8 cellular contexts compared by ENCODE assay signal in genomic region chr22:36659762-36660509, GRCh38. TPM values are rescaled to one million over a fixed set of nuclear protein-coding genes. Genes with fewer than 3 reads are reported as not detected.
DNase-seq lines count a peak whose midpoint lies in the region; ATAC-seq and TF ChIP-seq lines count a peak whose summit lies in the region.

No MANE protein-coding gene starts in this region.

- no peak for TF ChIP-seq CTCF in BJ (IDR thresholded peaks at IDR 0.05; ENCODE audit: insufficient read depth, low read depth, low read length)
- TF ChIP-seq CTCF in RWPE1 (conservative IDR thresholded peaks at IDR 0.05; ENCODE audit: low read depth): no peak
- TF ChIP-seq CTCF in choroid plexus epithelial cell (conservative IDR thresholded peaks at IDR 0.05; ENCODE audit: low read depth, low read length): no peak
- no peak for TF ChIP-seq CTCF in right lobe of liver (IDR thresholded peaks at IDR 0.05)

- ATAC-seq in right lobe of liver: peak; percentile 81 to 95 (median 92)
- ATAC-seq in HG03159 (IDR thresholded peaks at IDR 0.05; ENCODE audit: unreplicated experiment): no peak

- intact Hi-C loops in right lobe of liver (cut with DNase I): no loop called here

- CTCF ChIA-PET in BJ (lab: Yijun Ruan, JAX) (interaction anchor here (1.3 kb wide), 1 partner anchor 18 kb away, joined by 3 read pairs; no protein-coding TSS in a partner anchor), RWPE1 (lab: Yijun Ruan, JAX) (no interaction called here)

- WGBS in right lobe of liver (ENCODE audit: insufficient coverage, low coverage, low lambda C conversion rate, missing lambda C conversion rate): 17% methylated on average over 6 of the region's 19 CpGs

- no peaks in the 10 kb centered on the region for H3K9me3 ChIP-seq in right lobe of liver

- DNase-seq in BJ (ENCODE audit: low read depth): peak; percentile 46
- peak; percentile 92 for DNase-seq in HS-27A (ENCODE audit: low read depth)
- DNase-seq in RWPE1 (ENCODE audit: low spot score): peak; percentile 81
- peak; percentile 88 for DNase-seq in choroid plexus epithelial cell (ENCODE audit: low read depth)
- DNase-seq in right lobe of liver: peak; percentile 78 to 95 (median 90)
- DNase-seq in stimulated activated CD8-positive, alpha-beta memory T cell treated with anti-CD3 and anti-CD28 coated beads, Interleukin-12 subunit alpha, Interleukin-12 subunit beta, amount 100 ng/mL, for 4 hours (ENCODE audit: low read depth): peak; percentile 7
- no peak for DNase-seq in germinal center (ENCODE audit: low spot score)

- H3K27ac ChIP-seq in RWPE1 (peak overlapping the region; percentile 84), right lobe of liver (no peak overlapping the region)

- H3K4me3 ChIP-seq in BJ (ENCODE audit: low read depth, low read length) (no peak overlapping the region), choroid plexus epithelial cell (ENCODE audit: low read depth, low read length) (no peak overlapping the region), right lobe of liver (no peak overlapping the region)

- H3K36me3 ChIP-seq in BJ (ENCODE audit: control insufficient read depth, insufficient read depth, low read length) (no peaks in the 10 kb centered on the region), right lobe of liver (no peaks in the 10 kb centered on the region)

- no peak for TF ChIP-seq POLR2A in right lobe of liver (IDR thresholded peaks at IDR 0.05)

- POLR2A ChIA-PET in BJ (lab: Charles Lee) (no interaction called here), RWPE1 (lab: Yijun Ruan, JAX; ENCODE audit: low non-redundant PET) (no interaction called here)

- H3K4me1 ChIP-seq in right lobe of liver: peaks cover 0 to 14% (median 0%) of the 10 kb centered on the region in 4 donors

- H3K27me3 ChIP-seq in BJ (ENCODE audit: control insufficient read depth, insufficient read depth, low read length) (peaks cover 7% of the 10 kb centered on the region), right lobe of liver (no peaks in the 10 kb centered on the region)

RNA-seq across cellular contexts. Expression of gene CACNG2, which starts 43.6 kb away (rescaled TPM):
- not detected in 2 replicates for polyA plus RNA-seq in BJ (2011; rRNA removed)
- not detected in 2 replicates for polyA minus RNA-seq in BJ (2011; rRNA and poly(A)+ RNA removed)
- total RNA-seq in right lobe of liver: not detected
